ENCODE assay signal across 8 cellular contexts in the genomic region with DNA sequence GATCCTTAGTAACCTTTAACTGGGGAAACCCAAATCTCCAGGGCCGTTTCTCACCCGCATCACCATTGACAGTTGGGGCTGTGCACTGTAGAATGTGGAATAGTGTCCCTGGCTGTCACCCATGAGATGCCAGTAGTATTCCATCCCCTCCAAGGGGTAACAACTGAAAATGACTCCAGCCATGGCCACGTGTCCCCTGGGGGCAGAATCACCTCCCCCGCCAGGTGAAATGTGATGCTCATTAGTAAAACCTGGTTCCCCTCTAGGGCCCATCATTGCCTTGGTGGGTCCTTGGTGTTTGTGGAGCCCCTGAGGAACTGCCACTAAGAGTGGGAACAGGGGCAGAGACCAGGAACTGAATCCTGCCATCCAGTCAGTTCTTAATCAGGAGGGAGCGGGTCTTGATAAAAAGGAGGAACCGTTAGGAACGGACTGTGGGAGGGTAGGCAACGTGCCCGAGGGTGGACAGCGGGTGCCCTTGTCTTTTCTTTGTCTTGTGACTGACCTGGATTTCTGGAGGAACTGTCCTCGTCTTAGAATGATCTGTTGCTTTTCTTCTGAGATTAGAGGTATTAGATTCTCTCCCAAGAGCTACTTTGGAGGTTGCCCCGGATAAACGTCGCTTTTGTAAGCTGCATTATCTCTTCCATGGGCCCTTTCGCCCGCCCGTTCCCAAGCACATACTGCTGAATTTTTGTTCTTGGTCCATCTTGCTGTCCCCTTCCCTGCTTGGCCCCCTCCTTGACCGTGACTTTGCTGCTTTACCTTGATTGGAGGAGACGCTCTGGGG. TPM values are rescaled to one million over a fixed set of nuclear protein-coding genes. Genes with fewer than 3 reads are reported as not detected.
A peak's percentile ranks its signal among the peaks of the same experiment; 100 is the strongest.
DNase-seq lines count a peak whose midpoint lies in the region; ATAC-seq and TF ChIP-seq lines count a peak whose summit lies in the region.

No MANE protein-coding gene starts in this region.

- no peaks in the 10 kb centered on the region for H3K36me3 ChIP-seq in GM23248 (ENCODE audit: low read depth)
- peaks cover 0 to 33% (median 0%) of the 10 kb centered on the region in 6 donors for H3K36me3 ChIP-seq in spleen

- no peak overlapping the region for H2AFZ ChIP-seq in GM23248

- H3K27me3 ChIP-seq in GM23248 (replicated peaks; ENCODE audit: insufficient read depth) (no peaks in the 10 kb centered on the region), spleen (replicated peaks in 1 of 7) (no peaks in the 10 kb centered on the region)

- no peaks in the 10 kb centered on the region for H3K9me2 ChIP-seq in GM23248 (ENCODE audit: insufficient read depth)

- CTCF ChIA-PET in activated B cell treated with CpG ODN at 0.5 μM for 24 hours (lab: Charles Lee), result no interaction called here

- no peaks in the 10 kb centered on the region for H3K9me3 ChIP-seq in GM23248 (ENCODE audit: low read depth)
- no peaks in the 10 kb centered on the region for H3K9me3 ChIP-seq in spleen

- peaks cover 39% of the 10 kb centered on the region for H3F3A ChIP-seq in GM23248 (ENCODE audit: insufficient read depth)

- in situ Hi-C loops in GM23248 (cut with MboI), result loop anchor here (10.0 kb wide), 1 partner anchor 196 kb away; no protein-coding TSS in a partner anchor

- peak overlapping the region; percentile 72 for H3K4me3 Mint-ChIP-seq in activated B cell treated with CpG ODN at 0.5 μM for 24 hours

- H3K27ac Mint-ChIP-seq in activated B cell treated with CpG ODN at 0.5 μM for 24 hours, result peak overlapping the region; percentile 80

- H3K27ac ChIP-seq in GM23248 (peak overlapping the region; percentile 99), spleen (peak overlapping the region; percentile 38 to 97 (median 90))

- POLR2A ChIA-PET in activated B cell treated with CpG ODN at 0.5 μM for 24 hours (lab: Charles Lee), result interaction anchor here (0.7 to 2.1 kb wide), 9 partner anchors 11 to 105 kb away, joined by 3 to 9 read pairs (median 4); no protein-coding TSS in a partner anchor

- peak overlapping the region; percentile 96 for H3K9ac ChIP-seq in GM23248

- no peak for ATAC-seq in activated B cell treated with CpG ODN at 0.5 μM for 24 hours (ENCODE audit: low read depth)

- no peaks in the 10 kb centered on the region for H3K27me3 Mint-ChIP-seq in activated B cell treated with CpG ODN at 0.5 μM for 24 hours

- no peak for TF ChIP-seq CTCF in activated B cell treated with CpG ODN at 0.5 μM for 24 hours (IDR thresholded peaks at IDR 0.05)
- no peak for TF ChIP-seq CTCF in spleen (IDR thresholded peaks at IDR 0.05 in 8 of 11, conservative IDR thresholded peaks at IDR 0.05 in 3 of 11)

- H3K4me1 ChIP-seq in GM23248 (ENCODE audit: insufficient read depth), result peaks cover 29% of the 10 kb centered on the region
- peaks cover 60 to 89% (median 79%) of the 10 kb centered on the region in 6 donors for H3K4me1 ChIP-seq in spleen

- H3K79me2 ChIP-seq in GM23248 (ENCODE audit: insufficient read depth), result peaks cover 85% of the 10 kb centered on the region

- H3K4me2 ChIP-seq in GM23248 (ENCODE audit: unreplicated experiment), result peak overlapping the region; percentile 88

- intact Hi-C loops in activated B cell treated with CpG ODN at 0.5 μM for 24 hours (cut with micrococcal nuclease), result loop anchor here (5.0 kb wide), 1 partner anchor 313 kb away; a partner anchor contains a TSS
- intact Hi-C loops in head of caudate nucleus (cut with DNase I), result loop anchor here (10.0 kb wide), 1 partner anchor 206 kb away; a partner anchor contains a TSS
- intact Hi-C loops in spleen (cut with DNase I; ENCODE audit: low total_unique reads), result loop anchor here (5.0 kb wide), 1 partner anchor 48 kb away; no protein-coding TSS in a partner anchor

- no peak for TF ChIP-seq POLR2A in spleen (IDR thresholded peaks at IDR 0.05)

- no peaks in the 10 kb centered on the region for H4K20me1 ChIP-seq in GM23248 (ENCODE audit: insufficient read depth)

- peak overlapping the region; percentile 77 for H3K4me3 ChIP-seq in GM23248
- H3K4me3 ChIP-seq in spleen, result peak overlapping the region in 5 of 8 donors; percentile 21 to 88 (median 28)

- DNase-seq in GM23248, result peak; percentile 45
- DNase-seq in activated B cell treated with CpG ODN at 0.5 μM for 24 hours, result no peak
- peak in 24 of 42 donors; percentile 17 to 72 (median 44) for DNase-seq in head of caudate nucleus
- DNase-seq in spleen, result no peak
- DNase-seq in activated effector memory CD4-positive, alpha-beta T cell treated with Interleukin-2 at 50 U/mL for 16 hours, result no peak
- no peak for DNase-seq in NCI-H2081 treated with DMSO at 0.1 percent for 48 hours (lab: John Stamatoyannopoulos, UW)
- DNase-seq in effector CD4-positive, alpha-beta T cell, result no peak
- no peak for DNase-seq in KG1 (lab: John Stamatoyannopoulos, UW)

- H3K4me1 Mint-ChIP-seq in activated B cell treated with CpG ODN at 0.5 μM for 24 hours, result peaks cover 83% of the 10 kb centered on the region

- 34 to 38% methylated on average over 19 of the region's 19 CpGs for WGBS in GM23248 (ENCODE audit: low coverage in 1 of 2, low lambda C conversion rate in 2 of 2, missing lambda C conversion rate in 2 of 2), 2 experiments
- WGBS in spleen, 5 donors, result 60 to 79% (median 68%) methylated on average over 19 of the region's 19 CpGs

- peaks cover 31% of the 10 kb centered on the region for H3K36me3 Mint-ChIP-seq in activated B cell treated with CpG ODN at 0.5 μM for 24 hours (ENCODE audit: low read depth)

- H3K9me3 Mint-ChIP-seq in activated B cell treated with CpG ODN at 0.5 μM for 24 hours, result no peaks in the 10 kb centered on the region

RNA-seq across cellular contexts. Expression of a gene that starts 3.5 kb away (rescaled TPM):
- total RNA-seq in GM23248 (2014; rRNA removed; shearing (Covaris generic)), result 49.1 and 71.8 TPM in 2 replicates
- polyA plus RNA-seq in GM23248 (2016; fragmentation: Nextera tagmentation; extraction: Ambion mirVana) (18.6 and 20.1 TPM in 2 replicates), spleen (100 to 1,000 TPM in 2 of 3 donors, 10 to 100 TPM in 1; 70.5 to 192 (median 190) TPM)
- total RNA-seq in activated B cell treated with CpG ODN at 0.5 μM for 24 hours (217 and 239 TPM in 2 replicates), spleen (100 to 1,000 TPM; 232 to 329 (median 281) TPM)

RNA-seq across cellular contexts. Expression of a gene that starts 3.9 kb away (rescaled TPM):
- 1.0 and 3.4 TPM in 2 replicates for total RNA-seq in GM23248 (2014; rRNA removed; shearing (Covaris generic))
- 8.2 and 10.6 TPM in 2 replicates for polyA plus RNA-seq in GM23248 (2016; fragmentation: Nextera tagmentation; extraction: Ambion mirVana)
- total RNA-seq in activated B cell treated with CpG ODN at 0.5 μM for 24 hours, result 15.8 and 17.8 TPM in 2 replicates
- 10 to 100 TPM in 5 of 7 donors, 1 to 10 TPM in 2; 7.7 to 15.3 (median 13.2) TPM for total RNA-seq in spleen
- polyA plus RNA-seq in spleen, result 10 to 100 TPM; 20.5 to 24.5 (median 22.6) TPM

RNA-seq across cellular contexts. Expression of a gene that starts 52.5 kb away (rescaled TPM):
- 0.76 and 0.89 TPM in 2 replicates for total RNA-seq in GM23248 (2014; rRNA removed; shearing (Covaris generic))
- 0.20 and 0.80 TPM in 2 replicates for polyA plus RNA-seq in GM23248 (2016; fragmentation: Nextera tagmentation; extraction: Ambion mirVana)
- total RNA-seq in activated B cell treated with CpG ODN at 0.5 μM for 24 hours, result 1.7 and 1.8 TPM in 2 replicates
- 10 to 100 TPM in 5 of 7 donors, 1 to 10 TPM in 2; 4.5 to 18.7 (median 12.0) TPM for total RNA-seq in spleen
- polyA plus RNA-seq in spleen, result 1 to 10 TPM; 2.1 to 4.4 (median 4.1) TPM

Comparison
In these comparisons a context has a peak if more than half of its experiments do, and no peak if none do; other contexts are left out.
1. DNase-seq: peak in GM23248 (single experiment) and head of caudate nucleus (24 of 42); none in activated B cell treated with CpG ODN at 0.5 μM for 24 hours (single experiment), spleen (single experiment), activated effector memory CD4-positive, alpha-beta T cell treated with Interleukin-2 at 50 U/mL for 16 hours (single experiment), NCI-H2081 treated with DMSO at 0.1 percent for 48 hours (single experiment), effector CD4-positive, alpha-beta T cell (single experiment) and KG1 (single experiment).